10 cellular contexts compared by ENCODE assay signal in genomic region chr6:30818426-30818841, GRCh38.
A peak's percentile ranks its signal among the peaks of the same experiment; 100 is the strongest.
DNase-seq lines count a peak whose midpoint lies in the region; ATAC-seq lines count a peak whose summit lies in the region.
"Had no signal": no experiment of that assay in that cellular context is flagged by ENCODE, and none has a peak within 500 bp of the region (broad histone marks: within the 10 kb centered on the region; RNA-seq: fewer than 3 reads in every experiment).

No MANE protein-coding gene starts in this region.

- H3K4me3 Mint-ChIP-seq in activated naive CD8-positive, alpha-beta T cell treated with anti-CD3 and anti-CD28 coated beads for 36 hours = no peak overlapping the region
- no peak overlapping the region for H3K4me3 Mint-ChIP-seq in stimulated activated memory B cell treated with anti-CD40 and anti-IgM and Interleukin-4, amounts not matched to agents 10 μg/mL and 1 μg/mL and 100 μg/mL, for 72 hours
- H3K4me3 Mint-ChIP-seq: activated naive CD8-positive, alpha-beta T cell treated with anti-CD3 and anti-CD28 coated beads, Interleukin-2, amount 10 ng/mL, durations not matched to agents 7 days and 5 days had no signal

- no peaks in the 10 kb centered on the region for H3K79me2 ChIP-seq in Karpas-422 (ENCODE audit: low read length)

- no peak overlapping the region for H2AFZ ChIP-seq in Karpas-422 (ENCODE audit: low read length)

- peaks cover 34% of the 10 kb centered on the region for H3K9me3 Mint-ChIP-seq in activated naive CD8-positive, alpha-beta T cell treated with anti-CD3 and anti-CD28 coated beads for 36 hours
- H3K9me3 Mint-ChIP-seq in stimulated activated memory B cell treated with anti-CD40 and anti-IgM and Interleukin-4, amounts not matched to agents 10 μg/mL and 1 μg/mL and 100 μg/mL, for 72 hours = no peaks in the 10 kb centered on the region

- ATAC-seq in HG02623 (IDR thresholded peaks at IDR 0.05; ENCODE audit: unreplicated experiment) = no peak
- ATAC-seq in stimulated activated memory B cell treated with anti-CD40 and anti-IgM and Interleukin-4, amounts not matched to agents 10 μg/mL and 1 μg/mL and 100 μg/mL, for 72 hours = no peak

- no peaks in the 10 kb centered on the region for H3K4me1 ChIP-seq in Karpas-422 (ENCODE audit: low read length)

- peaks cover 79% of the 10 kb centered on the region for H3K4me1 Mint-ChIP-seq in activated naive CD8-positive, alpha-beta T cell treated with anti-CD3 and anti-CD28 coated beads for 36 hours
- peaks cover 70% of the 10 kb centered on the region for H3K4me1 Mint-ChIP-seq in stimulated activated memory B cell treated with anti-CD40 and anti-IgM and Interleukin-4, amounts not matched to agents 10 μg/mL and 1 μg/mL and 100 μg/mL, for 72 hours

- H3K4me2 ChIP-seq in Karpas-422 (ENCODE audit: low read depth, low read length, poor library complexity, severe bottlenecking) = no peak overlapping the region

- H4K20me1 ChIP-seq in Karpas-422 (ENCODE audit: insufficient read depth, low read depth, low read length) = no peaks in the 10 kb centered on the region

- no peak overlapping the region for H3K4me3 ChIP-seq in Karpas-422 (ENCODE audit: low read length)

- H3K36me3 ChIP-seq in Karpas-422 (ENCODE audit: insufficient read depth, low read length) = no peaks in the 10 kb centered on the region

- no peak overlapping the region for H3K9ac ChIP-seq in Karpas-422 (ENCODE audit: low read length)

- no peaks in the 10 kb centered on the region for H3K9me2 ChIP-seq in Karpas-422 (replicated peaks; ENCODE audit: insufficient read depth, low read length)

- H3K27me3 Mint-ChIP-seq in activated naive CD8-positive, alpha-beta T cell treated with anti-CD3 and anti-CD28 coated beads for 36 hours = no peaks in the 10 kb centered on the region
- H3K27me3 Mint-ChIP-seq in stimulated activated memory B cell treated with anti-CD40 and anti-IgM and Interleukin-4, amounts not matched to agents 10 μg/mL and 1 μg/mL and 100 μg/mL, for 72 hours = peaks cover 6% of the 10 kb centered on the region
- H3K27me3 Mint-ChIP-seq: activated naive CD8-positive, alpha-beta T cell treated with anti-CD3 and anti-CD28 coated beads, Interleukin-2, amount 10 ng/mL, durations not matched to agents 7 days and 5 days had no signal

- no peaks in the 10 kb centered on the region for H3K9me3 ChIP-seq in Karpas-422 (ENCODE audit: low read length)

- H3K27me3 ChIP-seq in Karpas-422 (ENCODE audit: low read length) = no peaks in the 10 kb centered on the region

- H3K36me3 Mint-ChIP-seq in activated naive CD8-positive, alpha-beta T cell treated with anti-CD3 and anti-CD28 coated beads for 36 hours = peaks cover 72% of the 10 kb centered on the region
- no peaks in the 10 kb centered on the region for H3K36me3 Mint-ChIP-seq in stimulated activated memory B cell treated with anti-CD40 and anti-IgM and Interleukin-4, amounts not matched to agents 10 μg/mL and 1 μg/mL and 100 μg/mL, for 72 hours

- no peak overlapping the region for H3K27ac ChIP-seq in Karpas-422 (ENCODE audit: low read length)

- H3K27ac Mint-ChIP-seq in activated naive CD8-positive, alpha-beta T cell treated with anti-CD3 and anti-CD28 coated beads for 36 hours = peak overlapping the region; percentile 98
- no peak overlapping the region for H3K27ac Mint-ChIP-seq in stimulated activated memory B cell treated with anti-CD40 and anti-IgM and Interleukin-4, amounts not matched to agents 10 μg/mL and 1 μg/mL and 100 μg/mL, for 72 hours
- H3K27ac Mint-ChIP-seq: activated naive CD8-positive, alpha-beta T cell treated with anti-CD3 and anti-CD28 coated beads, Interleukin-2, amount 10 ng/mL, durations not matched to agents 7 days and 5 days had no signal

- peak; percentile 47 for DNase-seq in A172 (ENCODE audit: low spot score)
- DNase-seq in GM03348 (ENCODE audit: low spot score) = peak; percentile 82
- no peak for DNase-seq in activated naive CD8-positive, alpha-beta T cell treated with anti-CD3 and anti-CD28 coated beads for 36 hours
- DNase-seq in kidney glomerular epithelial cell (lab: John Stamatoyannopoulos, UW) = peak; percentile 75
- no peak for DNase-seq in NCI-H748 treated with DMSO at 0.1 percent for 48 hours (lab: John Stamatoyannopoulos, UW)
- no peak for DNase-seq in Karpas-422
- DNase-seq: activated naive CD8-positive, alpha-beta T cell treated with anti-CD3 and anti-CD28 coated beads, Interleukin-2, amount 10 ng/mL, durations not matched to agents 7 days and 5 days; kidney had no signal

Comparison
In these comparisons a context has a peak if more than half of its experiments do, and no peak if none do; other contexts are left out.
1. DNase-seq: peak in A172 (single experiment), GM03348 (single experiment) and kidney glomerular epithelial cell (single experiment); none in activated naive CD8-positive, alpha-beta T cell treated with anti-CD3 and anti-CD28 coated beads for 36 hours (single experiment), NCI-H748 treated with DMSO at 0.1 percent for 48 hours (single experiment) and Karpas-422 (single experiment).